Comparison of ENCODE assay signal across 6 cellular contexts in the genomic region with DNA sequence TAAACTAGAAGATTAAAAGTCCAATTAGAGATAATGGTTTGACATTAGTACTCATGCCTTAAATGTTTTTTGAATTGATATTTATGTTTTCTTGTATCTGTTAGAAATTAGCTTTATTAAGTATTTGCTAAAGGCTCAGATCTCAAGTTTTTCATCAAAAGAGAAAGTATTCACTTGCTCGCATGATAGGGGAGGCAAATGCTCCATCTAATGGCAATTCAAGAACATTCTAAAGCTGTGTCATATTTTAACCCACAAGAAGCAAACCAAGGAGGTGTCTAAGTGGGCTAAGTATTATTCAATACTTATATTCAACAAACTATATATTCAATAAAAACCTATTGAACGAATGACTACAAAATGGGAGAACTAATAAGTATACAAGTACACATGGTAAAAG.
"Had no signal": no experiment of that assay in that cellular context is flagged by ENCODE, and none has a peak within 500 bp of the region (broad histone marks: within the 10 kb centered on the region; RNA-seq: fewer than 3 reads in every experiment).

No MANE protein-coding gene starts in this region.

- ATAC-seq: GM23338, HepG2 had no signal

- H3K4me3 ChIP-seq: GM23338 had no signal

- H3K4me2 ChIP-seq: GM23338 had no signal

- H3K27ac ChIP-seq: HL-60 had no signal

- H2AFZ ChIP-seq: GM23338 had no signal

- DNase-seq: H9, HCEC 1CT, KBM-7 had no signal
